21 cellular contexts compared by ENCODE assay signal in genomic region chr18:36424741-36425142, GRCh38.
DNase-seq lines count a peak whose midpoint lies in the region; ATAC-seq, FAIRE-seq and TF ChIP-seq lines count a peak whose summit lies in the region.
"Had no signal": no experiment of that assay in that cellular context is flagged by ENCODE, and none has a peak within 500 bp of the region (broad histone marks: within the 10 kb centered on the region; RNA-seq: fewer than 3 reads in every experiment).

No MANE protein-coding gene starts in this region.

- H3K27me3 Mint-ChIP-seq in H9 (ENCODE audit: low read depth), result no peaks in the 10 kb centered on the region

- no peak overlapping the region for H3K27ac Mint-ChIP-seq in H9
- H3K27ac Mint-ChIP-seq: CD8-positive, alpha-beta memory T cell; IgD-negative memory B cell; T-helper 17 cell; WTC11 had no signal

- H3K79me1 ChIP-seq in H9 (ENCODE audit: insufficient read depth, low read depth, low read length, poor library complexity, severe bottlenecking), result no peaks in the 10 kb centered on the region

- H2BK12ac ChIP-seq in H9 (ENCODE audit: insufficient read length, low read depth, low read length), result no peak overlapping the region

- no peak overlapping the region for H2BK15ac ChIP-seq in H9 (ENCODE audit: low read depth, low read length)

- peaks cover 6 to 26% of the 10 kb centered on the region in 2 experiments for H3K4me1 Mint-ChIP-seq in H9
- H3K4me1 Mint-ChIP-seq: CD8-positive, alpha-beta memory T cell; IgD-negative memory B cell; T-helper 17 cell had no signal

- H2AFZ ChIP-seq in H9 (ENCODE audit: low read length) (no peak overlapping the region), keratinocyte (ENCODE audit: control insufficient read depth, low read length) (no peak overlapping the region)
- H2AFZ ChIP-seq: GM23248 had no signal

- FAIRE-seq in keratinocyte (lab: Jason Lieb, UNC), result peak; percentile 20

- no peak overlapping the region for H3K4me2 ChIP-seq in H9 (ENCODE audit: insufficient read depth, insufficient read length, low read length)
- no peak overlapping the region for H3K4me2 ChIP-seq in keratinocyte (ENCODE audit: control insufficient read depth, extremely low read depth, insufficient read depth, low read depth, low read length)

- no peak overlapping the region for H2BK5ac ChIP-seq in H9 (ENCODE audit: insufficient read length, low read length)

- H3K36me3 Mint-ChIP-seq in H9 (ENCODE audit: insufficient read depth in 1 of 3, low read depth in 3 of 3), result no peaks in the 10 kb centered on the region; a peak in 1 of 7 replicates
- H3K36me3 Mint-ChIP-seq: CD8-positive, alpha-beta memory T cell; IgD-negative memory B cell; WTC11 had no signal

- H3K79me2 ChIP-seq in H9 (ENCODE audit: insufficient read depth, low read length) (no peaks in the 10 kb centered on the region), keratinocyte (ENCODE audit: control insufficient read depth, insufficient read depth, low read length) (no peaks in the 10 kb centered on the region)

- H4K20me1 ChIP-seq in H9 (ENCODE audit: control insufficient read depth, insufficient read depth, insufficient read length), result no peaks in the 10 kb centered on the region
- no peaks in the 10 kb centered on the region for H4K20me1 ChIP-seq in keratinocyte (ENCODE audit: control insufficient read depth, extremely low read depth, insufficient read depth, low read length)

- no peak overlapping the region for H3K56ac ChIP-seq in H9 (ENCODE audit: insufficient read length, low read depth, low read length)

- no peaks in the 10 kb centered on the region for H3K9me1 ChIP-seq in keratinocyte (ENCODE audit: control insufficient read depth, extremely low read depth, insufficient read depth, low read length)

- dilution Hi-C loops in keratinocyte (cut with MboI; ENCODE audit: extremely low pct_ligation_motif_present, low sequenced_read_pairs), result no loop called here

- H3K4me3 Mint-ChIP-seq in H9, result no peak overlapping the region
- H3K4me3 Mint-ChIP-seq: CD8-positive, alpha-beta memory T cell; IgD-negative memory B cell; T-helper 17 cell; WTC11 had no signal

- H3K18ac ChIP-seq in H9 (ENCODE audit: insufficient read length, low read depth, low read length), result no peak overlapping the region

- no peak for TF ChIP-seq POLR2A in spleen (IDR thresholded peaks at IDR 0.05)

- no peaks in the 10 kb centered on the region for H3K9me3 ChIP-seq in H9 (ENCODE audit: control insufficient read depth, low read depth, low read length)
- H3K9me3 ChIP-seq in keratinocyte (ENCODE audit: control insufficient read depth, low read depth, low read length), result no peaks in the 10 kb centered on the region
- no peaks in the 10 kb centered on the region for H3K9me3 ChIP-seq in spleen
- no peaks in the 10 kb centered on the region for H3K9me3 ChIP-seq in HAP-1
- H3K9me3 ChIP-seq: suprapubic skin had no signal

- no peak overlapping the region for H3K4me3 ChIP-seq in keratinocyte (ENCODE audit: control insufficient read depth in 2 of 3, extremely low read depth in 1 of 3, insufficient read depth in 2 of 3, low read depth in 1 of 3, low read length in 3 of 3)
- H3K4me3 ChIP-seq in spleen, result no peak overlapping the region
- H3K4me3 ChIP-seq in HAP-1, result no peak overlapping the region
- H3K4me3 ChIP-seq: GM23248, suprapubic skin had no signal

- no peak overlapping the region for H2BK20ac ChIP-seq in H9 (ENCODE audit: low read depth, low read length, poor library complexity, severe bottlenecking)

- H4K8ac ChIP-seq in H9 (replicated peaks; ENCODE audit: insufficient read length, low read depth, low read length), result no peak overlapping the region

- no peak overlapping the region for H3T11ph ChIP-seq in H9 (ENCODE audit: low read length)

- TF ChIP-seq CTCF in C4-2B (conservative IDR thresholded peaks at IDR 0.05) (peak; percentile 17), H9 (conservative IDR thresholded peaks at IDR 0.05) (peak; percentile 33; the same call in 2 of the 3 replicates), keratinocyte (optimal IDR thresholded peaks at IDR 0.05 in 1 of 3, IDR thresholded peaks at IDR 0.05 in 1 of 3, conservative IDR thresholded peaks at IDR 0.05 in 1 of 3; ENCODE audit: extremely low read depth in 1 of 3, insufficient read depth in 2 of 3, low read length in 3 of 3) (no peak), spleen (IDR thresholded peaks at IDR 0.05 in 8 of 11, conservative IDR thresholded peaks at IDR 0.05 in 3 of 11) (no peak)

- no peak overlapping the region for H2BK120ac ChIP-seq in H9 (ENCODE audit: low read depth, low read length, poor library complexity, severe bottlenecking)

- no peak overlapping the region for H3K23ac ChIP-seq in H9 (ENCODE audit: insufficient read length, low read depth, low read length)

- no peak overlapping the region for H3K14ac ChIP-seq in H9 (ENCODE audit: insufficient read depth, low read length)

- H3K9me3 Mint-ChIP-seq in H9, result no peaks in the 10 kb centered on the region
- H3K9me3 Mint-ChIP-seq: CD8-positive, alpha-beta memory T cell; IgD-negative memory B cell; WTC11 had no signal

- H3K4me1 ChIP-seq in H9 (ENCODE audit: insufficient read depth, low read length), result no peaks in the 10 kb centered on the region
- H3K4me1 ChIP-seq in keratinocyte (ENCODE audit: control insufficient read depth, extremely low read depth, insufficient read depth, low read length), result peaks cover 14% of the 10 kb centered on the region
- no peaks in the 10 kb centered on the region for H3K4me1 ChIP-seq in spleen
- H3K4me1 ChIP-seq in HAP-1, result no peaks in the 10 kb centered on the region; the same call in 1 of the 2 replicates

- no peak for ATAC-seq in sciatic nerve
- ATAC-seq: T-helper 17 cell, WTC11 had no signal

- no peak overlapping the region for H2AK5ac ChIP-seq in H9 (ENCODE audit: insufficient read length, low read length)

- no peak overlapping the region for H4K5ac ChIP-seq in H9 (ENCODE audit: insufficient read length, low read depth, low read length)

- no peak overlapping the region for H3K4ac ChIP-seq in H9 (ENCODE audit: low read depth, low read length)

- H3K23me2 ChIP-seq in H9 (ENCODE audit: insufficient read length, low read depth, low read length, poor library complexity, severe bottlenecking), result no peaks in the 10 kb centered on the region

- H3K27me3 ChIP-seq in H9 (ENCODE audit: insufficient read depth, low read length) (no peaks in the 10 kb centered on the region), keratinocyte (ENCODE audit: control insufficient read depth, extremely low read depth, insufficient read depth, low read length) (no peaks in the 10 kb centered on the region), spleen (replicated peaks in 1 of 7) (peaks cover 0 to 5% (median 0%) of the 10 kb centered on the region in 7 donors), HAP-1 (ENCODE audit: low read depth) (no peaks in the 10 kb centered on the region)
- H3K27me3 ChIP-seq: suprapubic skin had no signal

- WGBS in H9 (ENCODE audit: extremely low coverage, insufficient read length, low lambda C conversion rate), result no CpG with 5 or more reads among the region's 4 CpGs
- 76 to 85% (median 81%) methylated on average over 4 of the region's 4 CpGs for WGBS in spleen, 5 donors

- H3K36me3 ChIP-seq in keratinocyte (ENCODE audit: control insufficient read depth in 2 of 2, extremely low read depth in 1 of 2, insufficient read depth in 2 of 2, low read length in 2 of 2), result no peaks in the 10 kb centered on the region
- H3K36me3 ChIP-seq in spleen, result no peaks in the 10 kb centered on the region
- no peaks in the 10 kb centered on the region for H3K36me3 ChIP-seq in HAP-1 (replicated peaks)
- H3K36me3 ChIP-seq: suprapubic skin had no signal

- H4K91ac ChIP-seq in H9 (ENCODE audit: insufficient read length, low read depth, low read length), result no peak overlapping the region

- intact Hi-C loops in spleen (cut with DNase I; ENCODE audit: low total_unique reads) (no loop called here), sciatic nerve (cut with DNase I) (no loop called here)

- no peak for DNase-seq in H9
- peak; percentile 21 for DNase-seq in SK-MEL-5 (ENCODE audit: low read depth, low spot score)
- DNase-seq in keratinocyte (ENCODE audit: low read depth, low spot score), result no peak
- no peak for DNase-seq in spleen
- DNase-seq in HAP-1 (ENCODE audit: low spot score in 2 of 2), result no peak
- DNase-seq in sciatic nerve (ENCODE audit: low spot score), result no peak
- DNase-seq: activated CD4-positive, alpha-beta T cell treated with anti-CD3 and anti-CD28 coated beads, Interleukin-2, amount 50 U/mL, for 48 hours; activated naive CD4-positive, alpha-beta T cell treated with Interleukin-2 at 50 U/mL for 16 hours; CD8-positive, alpha-beta memory T cell; effector CD8-positive, alpha-beta T cell; GM23248; head of caudate nucleus; NCI-H187 treated with DMSO at 0.1 percent for 48 hours; NCI-H446 treated with DMSO at 0.1 percent for 48 hours; nucleus accumbens; SHP77; T-helper 17 cell had no signal

- no peak overlapping the region for H3K27ac ChIP-seq in C4-2B
- no peak overlapping the region for H3K27ac ChIP-seq in H9 (ENCODE audit: insufficient read length, low read depth, low read length)
- no peak overlapping the region for H3K27ac ChIP-seq in keratinocyte (ENCODE audit: control insufficient read depth, insufficient read depth, low read length)
- H3K27ac ChIP-seq in spleen, result no peak overlapping the region
- H3K27ac ChIP-seq: GM23248, suprapubic skin had no signal

- in situ Hi-C loops in SK-MEL-5 (cut with HindIII; ENCODE audit: low pct_unique_long_range_greater_than_20kb, low sequenced_read_pairs) (no loop called here), HAP-1 (cut with MboI; ENCODE audit: low sequenced_read_pairs) (no loop called here)

- H3K9ac ChIP-seq in H9 (ENCODE audit: extremely low read depth, insufficient read length, low read length), result no peak overlapping the region
- no peak overlapping the region for H3K9ac ChIP-seq in keratinocyte (ENCODE audit: control insufficient read depth, extremely low read depth, insufficient read depth, low read length)
- H3K9ac ChIP-seq: GM23248 had no signal

Comparison
In these comparisons a context has a peak if more than half of its experiments do, and no peak if none do; other contexts are left out.
1. CTCF ChIP-seq: peak in C4-2B (single experiment) and H9 (single experiment); none in keratinocyte (0 of 3) and spleen (0 of 11).